Comparison of ENCODE assay signal across 27 cellular contexts in genomic region chr17:33811984-33812383, GRCh38.
"Had no signal": no experiment of that assay in that cellular context is flagged by ENCODE, and none has a peak within 500 bp of the region (broad histone marks: within the 10 kb centered on the region; RNA-seq: fewer than 3 reads in every experiment).

No MANE protein-coding gene starts in this region.

- H3K9me3 ChIP-seq: gastroesophageal sphincter, heart left ventricle, left ventricle myocardium inferior, lower lobe of right lung, sigmoid colon, suprapubic skin had no signal

- H2AFZ ChIP-seq: hepatocyte, neural progenitor cell, parathyroid adenoma had no signal

- H3K4me2 ChIP-seq: hepatocyte, neural progenitor cell had no signal

- H3K27ac ChIP-seq: epithelial cell of prostate, foreskin keratinocyte, gastroesophageal sphincter, heart left ventricle, hepatocyte, left ventricle myocardium inferior, lower lobe of right lung, neural progenitor cell, parathyroid adenoma, sigmoid colon, skin epidermis, suprapubic skin had no signal

- H3K27me3 ChIP-seq: foreskin keratinocyte, neural progenitor cell, sigmoid colon had no signal

- H3K4me1 Mint-ChIP-seq: naive B cell; nephron; stimulated activated naive B cell treated with anti-CD40 and anti-IgM and Interleukin-4, amounts not matched to agents 10 μg/mL and 1 μg/mL and 100 μg/mL, for 72 hours had no signal

- DNase-seq: central memory CD4-positive, alpha-beta T cell; effector CD8-positive, alpha-beta T cell; endodermal cell; foreskin keratinocyte; heart left ventricle; left cardiac atrium; left ventricle myocardium inferior; lower lobe of right lung; naive B cell; right cardiac atrium; sigmoid colon; stimulated activated CD4-positive, alpha-beta T cell treated with anti-CD3 and anti-CD28 coated beads, Interleukin-15, amount 100 ng/mL, for 24 hours; stimulated activated CD4-positive, alpha-beta T cell treated with anti-CD3 and anti-CD28 coated beads, Interleukin-2, amount 100 ng/mL, for 48 hours; stimulated activated naive B cell treated with anti-CD40 and anti-IgM and Interleukin-4, amounts not matched to agents 10 μg/mL and 1 μg/mL and 100 μg/mL, for 72 hours had no signal

- H3K4me3 Mint-ChIP-seq: dendritic cell treated with granulocyte-macrophage colony-stimulating factor and Interleukin-4, amounts not matched to agents 40 ng/mL and 50 ng/mL, for 4 days; endodermal cell; naive B cell; nephron; neural progenitor cell; stimulated activated naive B cell treated with anti-CD40 and anti-IgM and Interleukin-4, amounts not matched to agents 10 μg/mL and 1 μg/mL and 100 μg/mL, for 72 hours; stimulated activated naive CD8-positive, alpha-beta T cell treated with anti-CD3 and anti-CD28 coated beads, Interleukin-15, Interleukin-2, amounts not matched to agents 100 ng/mL and 50 ng/mL, for 24 hours; type B pancreatic cell had no signal

- H3K4me3 ChIP-seq: gastroesophageal sphincter, heart left ventricle, hepatocyte, left ventricle myocardium inferior, lower lobe of right lung, neural progenitor cell, sigmoid colon, skin epidermis, suprapubic skin had no signal

- ATAC-seq: esophagus mucosa; foreskin keratinocyte; gastroesophageal sphincter; heart left ventricle; left cardiac atrium; right cardiac atrium; stimulated activated naive B cell treated with anti-CD40 and anti-IgM and Interleukin-4, amounts not matched to agents 10 μg/mL and 1 μg/mL and 100 μg/mL, for 72 hours had no signal

- H3K27ac Mint-ChIP-seq: dendritic cell treated with granulocyte-macrophage colony-stimulating factor and Interleukin-4, amounts not matched to agents 40 ng/mL and 50 ng/mL, for 4 days; endodermal cell; naive B cell; nephron; progenitor cell of endocrine pancreas; stimulated activated naive B cell treated with anti-CD40 and anti-IgM and Interleukin-4, amounts not matched to agents 10 μg/mL and 1 μg/mL and 100 μg/mL, for 72 hours; stimulated activated naive CD8-positive, alpha-beta T cell treated with anti-CD3 and anti-CD28 coated beads, Interleukin-15, Interleukin-2, amounts not matched to agents 100 ng/mL and 50 ng/mL, for 24 hours; type B pancreatic cell had no signal

- H3K9ac ChIP-seq: neural progenitor cell, parathyroid adenoma had no signal

- H3K79me2 ChIP-seq: hepatocyte, parathyroid adenoma had no signal

- H3K36me3 Mint-ChIP-seq: naive B cell; neural progenitor cell; stimulated activated naive B cell treated with anti-CD40 and anti-IgM and Interleukin-4, amounts not matched to agents 10 μg/mL and 1 μg/mL and 100 μg/mL, for 72 hours; type B pancreatic cell had no signal

- H3K36me3 ChIP-seq: gastroesophageal sphincter, heart left ventricle, left ventricle myocardium inferior, lower lobe of right lung, neural progenitor cell, sigmoid colon, suprapubic skin had no signal

- H3K9me3 Mint-ChIP-seq: dendritic cell treated with granulocyte-macrophage colony-stimulating factor and Interleukin-4, amounts not matched to agents 40 ng/mL and 50 ng/mL, for 4 days; endodermal cell; nephron; neural progenitor cell; stimulated activated naive B cell treated with anti-CD40 and anti-IgM and Interleukin-4, amounts not matched to agents 10 μg/mL and 1 μg/mL and 100 μg/mL, for 72 hours; stimulated activated naive CD8-positive, alpha-beta T cell treated with anti-CD3 and anti-CD28 coated beads, Interleukin-15, Interleukin-2, amounts not matched to agents 100 ng/mL and 50 ng/mL, for 24 hours; type B pancreatic cell had no signal

- H3K4me1 ChIP-seq: foreskin keratinocyte, gastroesophageal sphincter, heart left ventricle, left ventricle myocardium inferior, lower lobe of right lung, parathyroid adenoma, sigmoid colon, suprapubic skin had no signal
